ENCODE assay signal across 26 cellular contexts in the genomic region with DNA sequence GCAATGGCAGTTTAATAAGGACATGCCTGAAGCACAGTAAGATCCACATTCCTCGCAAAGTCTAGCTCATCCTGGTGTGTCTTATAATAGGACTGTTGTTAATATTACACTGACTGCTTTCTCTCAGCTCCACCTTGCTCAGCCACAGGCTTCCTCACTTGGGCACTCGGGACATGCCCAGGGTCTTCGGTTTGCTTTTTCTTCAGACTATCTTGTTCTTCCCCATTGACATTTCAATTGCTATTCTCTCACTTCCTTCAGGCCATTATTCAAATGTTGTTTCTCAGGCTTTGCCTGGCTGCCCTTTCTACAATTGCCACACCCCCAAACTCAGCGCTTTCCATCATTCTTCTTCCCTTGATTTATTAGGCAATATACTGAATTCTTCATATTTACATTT.
"Had no signal": no experiment of that assay in that cellular context is flagged by ENCODE, and none has a peak within 500 bp of the region (broad histone marks: within the 10 kb centered on the region; RNA-seq: fewer than 3 reads in every experiment).

No MANE protein-coding gene starts in this region.

- ATAC-seq: effector memory CD8-positive, alpha-beta T cell; left ventricle myocardium superior; lower lobe of right lung; mucosa of descending colon; natural killer cell treated with Interleukin-12 subunit alpha and Interleukin-12 subunit beta and Interleukin-15 and Interleukin-18, amount 100 ng/mL, for 72 hours; sciatic nerve; stimulated activated naive CD8-positive, alpha-beta T cell treated with anti-CD3 and anti-CD28 coated beads, Interleukin-15, amount 100 ng/mL, for 72 hours had no signal

- H3K27ac Mint-ChIP-seq: effector memory CD8-positive, alpha-beta T cell; mesothelial cell of epicardium; natural killer cell treated with Interleukin-12 subunit alpha and Interleukin-12 subunit beta and Interleukin-15 and Interleukin-18, amount 100 ng/mL, for 72 hours; neural progenitor cell; progenitor cell of endocrine pancreas; stimulated activated naive CD8-positive, alpha-beta T cell treated with anti-CD3 and anti-CD28 coated beads, Interleukin-15, amount 100 ng/mL, for 72 hours had no signal

- H3K27ac ChIP-seq: esophagus squamous epithelium, lower lobe of right lung, neural progenitor cell, parathyroid adenoma, right atrium auricular region, suprapubic skin, transverse colon, vagina had no signal

- H3K4me3 ChIP-seq: esophagus squamous epithelium, lower lobe of right lung, mucosa of descending colon, neural progenitor cell, right atrium auricular region, smooth muscle cell, suprapubic skin, transverse colon, vagina had no signal

- H3K4me1 ChIP-seq: esophagus squamous epithelium, lower lobe of right lung, neural progenitor cell, parathyroid adenoma, right atrium auricular region, suprapubic skin, transverse colon, vagina had no signal

- H3K9me3 Mint-ChIP-seq: neural progenitor cell; stimulated activated naive CD8-positive, alpha-beta T cell treated with anti-CD3 and anti-CD28 coated beads, Interleukin-15, amount 100 ng/mL, for 72 hours had no signal

- H3K36me3 ChIP-seq: esophagus squamous epithelium, lower lobe of right lung, neural progenitor cell, right atrium auricular region, suprapubic skin, transverse colon, vagina had no signal

- H3K27me3 Mint-ChIP-seq: effector memory CD8-positive, alpha-beta T cell; naive B cell; natural killer cell treated with Interleukin-12 subunit alpha and Interleukin-12 subunit beta and Interleukin-15 and Interleukin-18, amount 100 ng/mL, for 72 hours; progenitor cell of endocrine pancreas; stimulated activated naive CD8-positive, alpha-beta T cell treated with anti-CD3 and anti-CD28 coated beads, Interleukin-15, amount 100 ng/mL, for 72 hours had no signal

- H3K4me1 Mint-ChIP-seq: naive B cell; stimulated activated naive CD8-positive, alpha-beta T cell treated with anti-CD3 and anti-CD28 coated beads, Interleukin-15, amount 100 ng/mL, for 72 hours had no signal

- DNase-seq: cortex of kidney; effector memory CD8-positive, alpha-beta T cell; erythroblast; esophagus squamous epithelium; head of caudate nucleus; left ventricle myocardium superior; lower lobe of right lung; mucosa of descending colon; naive B cell; stimulated activated CD4-positive, alpha-beta T cell treated with anti-CD3 and anti-CD28 coated beads, Interleukin-12 subunit alpha, Interleukin-12 subunit beta, amount 100 ng/mL, for 4 hours; stimulated activated CD4-positive, alpha-beta T cell treated with anti-CD3 and anti-CD28 coated beads, Interleukin-1b, Interleukin-23, amount 100 ng/mL, for 48 hours; stimulated activated CD4-positive, alpha-beta T cell treated with anti-CD3 and anti-CD28 coated beads, Interleukin-4, amount 100 ng/mL, for 1 hour; stimulated activated CD8-positive, alpha-beta memory T cell treated with anti-CD3 and anti-CD28 coated beads, Interleukin-4, amount 100 ng/mL, for 48 hours; stimulated activated naive CD4-positive, alpha-beta T cell; stimulated activated naive CD8-positive, alpha-beta T cell treated with anti-CD3 and anti-CD28 coated beads, Interleukin-15, amount 100 ng/mL, for 72 hours; transverse colon had no signal

- H3K4me3 Mint-ChIP-seq: effector memory CD8-positive, alpha-beta T cell; mesothelial cell of epicardium; naive B cell; natural killer cell treated with Interleukin-12 subunit alpha and Interleukin-12 subunit beta and Interleukin-15 and Interleukin-18, amount 100 ng/mL, for 72 hours; neural progenitor cell; stimulated activated naive CD8-positive, alpha-beta T cell treated with anti-CD3 and anti-CD28 coated beads, Interleukin-15, amount 100 ng/mL, for 72 hours had no signal

- H3K27me3 ChIP-seq: esophagus squamous epithelium, neural progenitor cell, right atrium auricular region, suprapubic skin, transverse colon, vagina had no signal

- H3K9me3 ChIP-seq: esophagus squamous epithelium, mucosa of descending colon, right atrium auricular region, suprapubic skin, transverse colon, vagina had no signal

- H3K36me3 Mint-ChIP-seq: mesothelial cell of epicardium; naive B cell; natural killer cell treated with Interleukin-12 subunit alpha and Interleukin-12 subunit beta and Interleukin-15 and Interleukin-18, amount 100 ng/mL, for 72 hours; neural progenitor cell had no signal
